Comparison of ENCODE assay signal across 2 cellular contexts in genomic region chr16:559411-560207, GRCh38.
A peak's percentile ranks its signal among the peaks of the same experiment; 100 is the strongest.
TF ChIP-seq lines count a peak whose summit lies in the region.

No MANE protein-coding gene starts in this region.

TF ChIP-seq in A549, 52 proteins besides CTCF, POLR2A, EP300 and RAD21:
- no peak for TF ChIP-seq FOXS1 (CRISPR knock-in tag; IDR thresholded peaks at IDR 0.05)
- no peak for TF ChIP-seq TFCP2L1 (CRISPR knock-in tag; IDR thresholded peaks at IDR 0.05)
- no peak for TF ChIP-seq CHD4 (IDR thresholded peaks at IDR 0.05; ENCODE audit: borderline replicate concordance)
- no peak for TF ChIP-seq ZFP36 (IDR thresholded peaks at IDR 0.05; ENCODE audit: borderline replicate concordance, partially characterized antibody)
- TF ChIP-seq POLR2AphosphoS2 (conservative IDR thresholded peaks at IDR 0.05; ENCODE audit: low read length): no peak
- TF ChIP-seq HDAC2 (IDR thresholded peaks at IDR 0.05): no peak
- TF ChIP-seq ATOH8 (CRISPR knock-in tag; IDR thresholded peaks at IDR 0.05; ENCODE audit: low read depth): no peak
- no peak for TF ChIP-seq MAFK (IDR thresholded peaks at IDR 0.05; ENCODE audit: partially characterized antibody)
- TF ChIP-seq RNF2 (IDR thresholded peaks at IDR 0.05; ENCODE audit: borderline replicate concordance, low read depth): no peak
- TF ChIP-seq NR3C1 (IDR thresholded peaks at IDR 0.05): no peak
- no peak for TF ChIP-seq TP53 (CRISPR knock-in tag; IDR thresholded peaks at IDR 0.05)
- no peak for TF ChIP-seq PHF8 (IDR thresholded peaks at IDR 0.05; ENCODE audit: borderline replicate concordance, low read depth)
- no peak for TF ChIP-seq ELK1 (IDR thresholded peaks at IDR 0.05; ENCODE audit: low read depth, low read length)
- TF ChIP-seq FOSB (CRISPR knock-in tag; IDR thresholded peaks at IDR 0.05): no peak
- no peak for TF ChIP-seq EHMT2 (IDR thresholded peaks at IDR 0.05; ENCODE audit: low read depth)
TF ChIP-seq in A549: peak in this region for 0.

TF ChIP-seq in K562, 482 proteins besides CTCF, POLR2A, EP300 and RAD21:
- TF ChIP-seq ZNF707 (CRISPR knock-in tag; conservative IDR thresholded peaks at IDR 0.05): no peak
- peak; percentile 48; the same call in 1 of the 2 replicates for TF ChIP-seq ZBTB7A (IDR thresholded peaks at IDR 0.05; ENCODE audit: borderline replicate concordance, control insufficient read depth, low read depth, low read length)
